In genomic region chr7:6637544-6638229, GRCh38 we compare ENCODE assay signal across 1 cellular context.
TF ChIP-seq lines count a peak whose summit lies in the region.

No MANE protein-coding gene starts in this region.

TF ChIP-seq in HEK293, 187 proteins besides CTCF, POLR2A, EP300 and RAD21 (continued from another document):
- TF ChIP-seq, protein P1, sequence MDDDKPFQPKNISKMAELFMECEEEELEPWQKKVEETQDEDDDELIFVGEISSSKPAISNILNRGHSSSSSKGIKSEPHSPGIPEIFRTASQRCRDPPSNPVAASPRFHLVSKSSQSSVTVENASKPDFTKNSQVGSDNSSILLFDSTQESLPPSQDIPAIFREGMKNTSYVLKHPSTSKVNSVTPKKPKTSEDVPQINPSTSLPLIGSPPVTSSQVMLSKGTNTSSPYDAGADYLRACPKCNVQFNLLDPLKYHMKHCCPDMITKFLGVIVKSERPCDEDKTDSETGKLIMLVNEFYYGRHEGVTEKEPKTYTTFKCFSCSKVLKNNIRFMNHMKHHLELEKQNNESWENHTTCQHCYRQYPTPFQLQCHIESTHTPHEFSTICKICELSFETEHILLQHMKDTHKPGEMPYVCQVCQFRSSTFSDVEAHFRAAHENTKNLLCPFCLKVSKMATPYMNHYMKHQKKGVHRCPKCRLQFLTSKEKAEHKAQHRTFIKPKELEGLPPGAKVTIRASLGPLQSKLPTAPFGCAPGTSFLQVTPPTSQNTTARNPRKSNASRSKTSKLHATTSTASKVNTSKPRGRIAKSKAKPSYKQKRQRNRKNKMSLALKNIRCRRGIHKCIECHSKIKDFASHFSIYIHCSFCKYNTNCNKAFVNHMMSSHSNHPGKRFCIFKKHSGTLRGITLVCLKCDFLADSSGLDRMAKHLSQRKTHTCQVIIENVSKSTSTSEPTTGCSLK (tag by site-specific recombination; IDR thresholded peaks at IDR 0.05): no peak
- TF ChIP-seq KLF1 (tag by site-specific recombination; IDR thresholded peaks at IDR 0.05): peak; percentile 62
- no peak for TF ChIP-seq SALL2 (tag by site-specific recombination; IDR thresholded peaks at IDR 0.05; ENCODE audit: borderline replicate concordance)
- TF ChIP-seq, protein P2, sequence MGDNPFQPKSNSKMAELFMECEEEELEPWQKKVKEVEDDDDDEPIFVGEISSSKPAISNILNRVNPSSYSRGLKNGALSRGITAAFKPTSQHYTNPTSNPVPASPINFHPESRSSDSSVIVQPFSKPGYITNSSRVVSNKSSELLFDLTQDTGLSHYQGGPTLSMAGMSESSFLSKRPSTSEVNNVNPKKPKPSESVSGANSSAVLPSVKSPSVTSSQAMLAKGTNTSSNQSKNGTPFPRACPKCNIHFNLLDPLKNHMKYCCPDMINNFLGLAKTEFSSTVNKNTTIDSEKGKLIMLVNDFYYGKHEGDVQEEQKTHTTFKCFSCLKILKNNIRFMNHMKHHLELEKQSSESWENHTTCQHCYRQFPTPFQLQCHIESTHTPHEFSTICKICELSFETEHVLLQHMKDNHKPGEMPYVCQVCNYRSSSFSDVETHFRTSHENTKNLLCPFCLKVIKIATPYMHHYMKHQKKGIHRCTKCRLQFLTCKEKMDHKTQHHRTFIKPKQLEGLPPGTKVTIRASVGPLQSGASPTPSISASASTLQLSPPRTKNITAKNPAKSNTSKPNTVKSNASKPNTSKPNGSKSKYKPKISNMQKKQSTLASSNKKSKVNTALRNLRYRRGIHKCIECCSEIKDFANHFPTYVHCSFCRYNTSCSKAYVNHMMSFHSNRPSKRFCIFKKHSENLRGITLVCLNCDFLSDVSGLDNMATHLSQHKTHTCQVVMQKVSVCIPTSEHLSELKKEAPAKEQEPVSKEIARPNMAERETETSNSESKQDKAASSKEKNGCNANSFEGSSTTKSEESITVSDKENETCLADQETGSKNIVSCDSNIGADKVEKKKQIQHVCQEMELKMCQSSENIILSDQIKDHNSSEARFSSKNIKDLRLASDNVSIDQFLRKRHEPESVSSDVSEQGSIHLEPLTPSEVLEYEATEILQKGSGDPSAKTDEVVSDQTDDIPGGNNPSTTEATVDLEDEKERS (tag by site-specific recombination; IDR thresholded peaks at IDR 0.05): no peak
- TF ChIP-seq, protein P3, sequence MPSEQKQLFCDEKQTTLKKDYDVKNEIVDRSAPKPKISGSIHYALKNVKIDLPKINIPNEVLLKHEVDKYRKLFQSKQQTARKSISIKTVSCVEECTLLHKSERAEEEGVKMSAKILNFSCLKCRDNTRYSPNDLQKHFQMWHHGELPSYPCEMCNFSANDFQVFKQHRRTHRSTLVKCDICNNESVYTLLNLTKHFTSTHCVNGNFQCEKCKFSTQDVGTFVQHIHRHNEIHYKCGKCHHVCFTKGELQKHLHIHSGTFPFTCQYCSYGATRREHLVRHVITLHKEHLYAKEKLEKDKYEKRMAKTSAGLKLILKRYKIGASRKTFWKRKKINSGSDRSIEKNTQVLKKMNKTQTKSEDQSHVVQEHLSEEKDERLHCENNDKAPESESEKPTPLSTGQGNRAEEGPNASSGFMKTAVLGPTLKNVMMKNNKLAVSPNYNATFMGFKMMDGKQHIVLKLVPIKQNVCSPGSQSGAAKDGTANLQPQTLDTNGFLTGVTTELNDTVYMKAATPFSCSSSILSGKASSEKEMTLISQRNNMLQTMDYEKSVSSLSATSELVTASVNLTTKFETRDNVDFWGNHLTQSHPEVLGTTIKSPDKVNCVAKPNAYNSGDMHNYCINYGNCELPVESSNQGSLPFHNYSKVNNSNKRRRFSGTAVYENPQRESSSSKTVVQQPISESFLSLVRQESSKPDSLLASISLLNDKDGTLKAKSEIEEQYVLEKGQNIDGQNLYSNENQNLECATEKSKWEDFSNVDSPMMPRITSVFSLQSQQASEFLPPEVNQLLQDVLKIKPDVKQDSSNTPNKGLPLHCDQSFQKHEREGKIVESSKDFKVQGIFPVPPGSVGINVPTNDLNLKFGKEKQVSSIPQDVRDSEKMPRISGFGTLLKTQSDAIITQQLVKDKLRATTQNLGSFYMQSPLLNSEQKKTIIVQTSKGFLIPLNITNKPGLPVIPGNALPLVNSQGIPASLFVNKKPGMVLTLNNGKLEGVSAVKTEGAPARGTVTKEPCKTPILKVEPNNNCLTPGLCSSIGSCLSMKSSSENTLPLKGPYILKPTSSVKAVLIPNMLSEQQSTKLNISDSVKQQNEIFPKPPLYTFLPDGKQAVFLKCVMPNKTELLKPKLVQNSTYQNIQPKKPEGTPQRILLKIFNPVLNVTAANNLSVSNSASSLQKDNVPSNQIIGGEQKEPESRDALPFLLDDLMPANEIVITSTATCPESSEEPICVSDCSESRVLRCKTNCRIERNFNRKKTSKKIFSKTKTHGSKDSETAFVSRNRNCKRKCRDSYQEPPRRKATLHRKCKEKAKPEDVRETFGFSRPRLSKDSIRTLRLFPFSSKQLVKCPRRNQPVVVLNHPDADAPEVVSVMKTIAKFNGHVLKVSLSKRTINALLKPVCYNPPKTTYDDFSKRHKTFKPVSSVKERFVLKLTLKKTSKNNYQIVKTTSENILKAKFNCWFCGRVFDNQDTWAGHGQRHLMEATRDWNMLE (tag by site-specific recombination; conservative IDR thresholded peaks at IDR 0.05; ENCODE audit: low read depth): no peak
- no peak for TF ChIP-seq ZNF549 (tag by site-specific recombination; IDR thresholded peaks at IDR 0.05)
- no peak for TF ChIP-seq ZNF433 (tag by site-specific recombination; IDR thresholded peaks at IDR 0.05; ENCODE audit: low read depth)
- TF ChIP-seq, protein P4, sequence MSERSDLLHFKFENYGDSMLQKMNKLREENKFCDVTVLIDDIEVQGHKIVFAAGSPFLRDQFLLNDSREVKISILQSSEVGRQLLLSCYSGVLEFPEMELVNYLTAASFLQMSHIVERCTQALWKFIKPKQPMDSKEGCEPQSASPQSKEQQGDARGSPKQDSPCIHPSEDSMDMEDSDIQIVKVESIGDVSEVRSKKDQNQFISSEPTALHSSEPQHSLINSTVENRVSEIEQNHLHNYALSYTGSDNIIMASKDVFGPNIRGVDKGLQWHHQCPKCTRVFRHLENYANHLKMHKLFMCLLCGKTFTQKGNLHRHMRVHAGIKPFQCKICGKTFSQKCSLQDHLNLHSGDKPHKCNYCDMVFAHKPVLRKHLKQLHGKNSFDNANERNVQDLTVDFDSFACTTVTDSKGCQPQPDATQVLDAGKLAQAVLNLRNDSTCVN (tag by site-specific recombination; optimal IDR thresholded peaks at IDR 0.05): no peak
- no peak for TF ChIP-seq ZNF555 (tag by site-specific recombination; conservative IDR thresholded peaks at IDR 0.05)
- TF ChIP-seq ZNF529 (tag by site-specific recombination; IDR thresholded peaks at IDR 0.05; ENCODE audit: insufficient replicate concordance): no peak
- no peak for TF ChIP-seq MZF1 (tag by site-specific recombination; IDR thresholded peaks at IDR 0.05; ENCODE audit: borderline replicate concordance)
- TF ChIP-seq KLF10 (tag by site-specific recombination; IDR thresholded peaks at IDR 0.05): peak; percentile 67
- TF ChIP-seq ZNF416 (tag by site-specific recombination; IDR thresholded peaks at IDR 0.05): no peak
- TF ChIP-seq ZNF121 (tag by site-specific recombination; IDR thresholded peaks at IDR 0.05): no peak
- TF ChIP-seq ZNF707 (tag by site-specific recombination; IDR thresholded peaks at IDR 0.05): no peak
- TF ChIP-seq ZNF473 (tag by site-specific recombination; IDR thresholded peaks at IDR 0.05): no peak
- no peak for TF ChIP-seq SETDB1 (IDR thresholded peaks at IDR 0.05; ENCODE audit: insufficient read length, low read length)
- no peak for TF ChIP-seq GLI4 (tag by site-specific recombination; IDR thresholded peaks at IDR 0.05)
- TF ChIP-seq, protein P5, sequence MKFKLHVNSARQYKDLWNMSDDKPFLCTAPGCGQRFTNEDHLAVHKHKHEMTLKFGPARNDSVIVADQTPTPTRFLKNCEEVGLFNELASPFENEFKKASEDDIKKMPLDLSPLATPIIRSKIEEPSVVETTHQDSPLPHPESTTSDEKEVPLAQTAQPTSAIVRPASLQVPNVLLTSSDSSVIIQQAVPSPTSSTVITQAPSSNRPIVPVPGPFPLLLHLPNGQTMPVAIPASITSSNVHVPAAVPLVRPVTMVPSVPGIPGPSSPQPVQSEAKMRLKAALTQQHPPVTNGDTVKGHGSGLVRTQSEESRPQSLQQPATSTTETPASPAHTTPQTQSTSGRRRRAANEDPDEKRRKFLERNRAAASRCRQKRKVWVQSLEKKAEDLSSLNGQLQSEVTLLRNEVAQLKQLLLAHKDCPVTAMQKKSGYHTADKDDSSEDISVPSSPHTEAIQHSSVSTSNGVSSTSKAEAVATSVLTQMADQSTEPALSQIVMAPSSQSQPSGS (tag by site-specific recombination; IDR thresholded peaks at IDR 0.05; ENCODE audit: low read depth): no peak
- TF ChIP-seq ZBTB48 (tag by site-specific recombination; IDR thresholded peaks at IDR 0.05): no peak
- peak; percentile 38; the same call in 1 of the 2 replicates for TF ChIP-seq ZNF423 (tag by site-specific recombination; IDR thresholded peaks at IDR 0.05)
- TF ChIP-seq ZNF624 (tag by site-specific recombination; IDR thresholded peaks at IDR 0.05): no peak
- TF ChIP-seq, protein P6, sequence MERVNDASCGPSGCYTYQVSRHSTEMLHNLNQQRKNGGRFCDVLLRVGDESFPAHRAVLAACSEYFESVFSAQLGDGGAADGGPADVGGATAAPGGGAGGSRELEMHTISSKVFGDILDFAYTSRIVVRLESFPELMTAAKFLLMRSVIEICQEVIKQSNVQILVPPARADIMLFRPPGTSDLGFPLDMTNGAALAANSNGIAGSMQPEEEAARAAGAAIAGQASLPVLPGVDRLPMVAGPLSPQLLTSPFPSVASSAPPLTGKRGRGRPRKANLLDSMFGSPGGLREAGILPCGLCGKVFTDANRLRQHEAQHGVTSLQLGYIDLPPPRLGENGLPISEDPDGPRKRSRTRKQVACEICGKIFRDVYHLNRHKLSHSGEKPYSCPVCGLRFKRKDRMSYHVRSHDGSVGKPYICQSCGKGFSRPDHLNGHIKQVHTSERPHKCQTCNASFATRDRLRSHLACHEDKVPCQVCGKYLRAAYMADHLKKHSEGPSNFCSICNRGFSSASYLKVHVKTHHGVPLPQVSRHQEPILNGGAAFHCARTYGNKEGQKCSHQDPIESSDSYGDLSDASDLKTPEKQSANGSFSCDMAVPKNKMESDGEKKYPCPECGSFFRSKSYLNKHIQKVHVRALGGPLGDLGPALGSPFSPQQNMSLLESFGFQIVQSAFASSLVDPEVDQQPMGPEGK (tag by site-specific recombination; IDR thresholded peaks at IDR 0.05): 0 out of 2 replicates have a peak, but pooled peaks have one; percentile 30
- no peak for TF ChIP-seq ZNF660 (tag by site-specific recombination; IDR thresholded peaks at IDR 0.05)
- no peak for TF ChIP-seq ZNF140 (tag by site-specific recombination; IDR thresholded peaks at IDR 0.05)
- TF ChIP-seq ZNF560 (tag by site-specific recombination; IDR thresholded peaks at IDR 0.05; ENCODE audit: borderline replicate concordance): no peak
- TF ChIP-seq ZNF391 (tag by site-specific recombination; IDR thresholded peaks at IDR 0.05; ENCODE audit: borderline replicate concordance, low read depth): no peak
- TF ChIP-seq SP2 (tag by site-specific recombination; IDR thresholded peaks at IDR 0.05): peak; percentile 74
- TF ChIP-seq ZNF398 (tag by site-specific recombination; IDR thresholded peaks at IDR 0.05): no peak
- no peak for TF ChIP-seq ZNF704 (tag by site-specific recombination; IDR thresholded peaks at IDR 0.05)
